32 cellular contexts compared by ENCODE assay signal in the genomic region with DNA sequence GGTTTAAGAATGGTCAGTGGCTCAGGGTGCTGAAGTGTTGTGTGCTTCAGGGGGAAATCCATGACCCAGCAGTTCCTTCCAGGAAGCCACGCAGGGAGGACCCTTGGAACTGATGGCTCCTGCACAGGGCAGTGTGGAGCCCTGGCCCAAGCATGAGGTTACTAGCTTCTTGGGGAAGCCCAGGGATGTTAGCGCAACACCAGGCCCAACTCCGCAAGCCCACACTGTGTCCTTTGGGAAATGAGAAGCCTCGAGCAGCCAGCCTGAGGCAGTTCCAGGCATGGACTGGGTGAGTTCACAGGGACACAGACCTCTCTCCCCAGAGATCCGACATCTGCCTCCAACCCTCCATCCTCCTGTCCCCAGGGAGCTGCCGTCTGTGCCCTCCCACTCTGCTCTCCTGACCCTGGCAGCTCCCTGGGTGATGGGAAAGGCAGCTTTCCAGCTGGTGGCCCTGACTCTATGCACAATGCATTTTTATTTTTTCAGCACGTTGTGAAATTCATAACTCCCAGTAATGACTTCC. TPM values are rescaled to one million over a fixed set of nuclear protein-coding genes. Genes with fewer than 3 reads are reported as not detected.
"Had no signal": no experiment of that assay in that cellular context is flagged by ENCODE, and none has a peak within 500 bp of the region (broad histone marks: within the 10 kb centered on the region; RNA-seq: fewer than 3 reads in every experiment).

No MANE protein-coding gene starts in this region.

- H3K36me3 ChIP-seq: esophagus squamous epithelium, left lung, pancreas, thoracic aorta, uterus had no signal

- H3K27ac ChIP-seq: epithelial cell of prostate, esophagus squamous epithelium, left lung, pancreas, psoas muscle, skin epidermis, thoracic aorta, uterus had no signal

- H3K4me1 ChIP-seq: left lung, pancreas, psoas muscle had no signal

- FAIRE-seq: endometrium, pancreas had no signal

- ATAC-seq: activated CD8-positive, alpha-beta memory T cell treated with anti-CD3 and anti-CD28 coated beads, Interleukin-2, amount 10 ng/mL, durations not matched to agents 7 days and 5 days; activated CD8-positive, alpha-beta T cell treated with anti-CD3 and anti-CD28 coated beads, Interleukin-2, amount 10 ng/mL, durations not matched to agents 7 days and 5 days; activated naive CD8-positive, alpha-beta T cell treated with anti-CD3 and anti-CD28 coated beads, Interleukin-2, amount 50 U/mL, for 24 hours; left lung; mucosa of descending colon; natural killer cell treated with Interleukin-12 subunit alpha and Interleukin-12 subunit beta and Interleukin-15 and Interleukin-18, amount 100 ng/mL, for 72 hours; pancreas; psoas muscle; stimulated activated effector memory CD8-positive, alpha-beta T cell treated with anti-CD3 and anti-CD28 coated beads, Interleukin-12 subunit alpha, Interleukin-12 subunit beta, amount 100 ng/mL, for 72 hours had no signal

- H3K27ac Mint-ChIP-seq: activated B cell treated with CpG ODN at 0.5 μM for 24 hours; activated CD8-positive, alpha-beta memory T cell treated with anti-CD3 and anti-CD28 coated beads, Interleukin-2, amount 10 ng/mL, durations not matched to agents 7 days and 5 days; activated CD8-positive, alpha-beta T cell treated with anti-CD3 and anti-CD28 coated beads, Interleukin-2, amount 10 ng/mL, durations not matched to agents 7 days and 5 days; activated naive CD8-positive, alpha-beta T cell treated with anti-CD3 and anti-CD28 coated beads, Interleukin-2, amount 50 U/mL, for 24 hours; activated T-helper 2 cell treated with anti-CD3 and anti-CD28 coated beads, Interferon-gamma antibody, Interleukin-2, Interleukin-4, amounts not matched to agents 10 μg/mL and 5 μg/mL and 100 μg/mL, durations not matched to agents 14 hours and 24 hours and 36 hours; dendritic cell treated with granulocyte-macrophage colony-stimulating factor and Interleukin-4, amounts not matched to agents 40 ng/mL and 50 ng/mL, for 4 days; natural killer cell treated with Interleukin-12 subunit alpha and Interleukin-12 subunit beta and Interleukin-15 and Interleukin-18, amount 100 ng/mL, for 72 hours; stimulated activated effector memory CD8-positive, alpha-beta T cell treated with anti-CD3 and anti-CD28 coated beads, Interleukin-12 subunit alpha, Interleukin-12 subunit beta, amount 100 ng/mL, for 72 hours; stimulated activated naive CD8-positive, alpha-beta T cell treated with anti-CD3 and anti-CD28 coated beads, Interleukin-15, Interleukin-2, amounts not matched to agents 100 ng/mL and 50 ng/mL, for 24 hours; T-helper 2 cell treated with Interferon-gamma antibody and Interleukin-4, amounts not matched to agents 5 μg/mL and 100 μg/mL, for 36 hours had no signal

- H3K4me3 Mint-ChIP-seq: activated B cell treated with CpG ODN at 0.5 μM for 24 hours; activated CD8-positive, alpha-beta memory T cell treated with anti-CD3 and anti-CD28 coated beads, Interleukin-2, amount 10 ng/mL, durations not matched to agents 7 days and 5 days; activated CD8-positive, alpha-beta T cell treated with anti-CD3 and anti-CD28 coated beads, Interleukin-2, amount 10 ng/mL, durations not matched to agents 7 days and 5 days; activated naive CD4-positive, alpha-beta T cell treated with anti-CD3 and anti-CD28 coated beads, Interleukin-2, amount 50 U/mL, for 24 hours; activated naive CD8-positive, alpha-beta T cell treated with anti-CD3 and anti-CD28 coated beads, Interleukin-2, amount 50 U/mL, for 24 hours; dendritic cell treated with granulocyte-macrophage colony-stimulating factor and Interleukin-4, amounts not matched to agents 40 ng/mL and 50 ng/mL, for 4 days; natural killer cell treated with Interleukin-12 subunit alpha and Interleukin-12 subunit beta and Interleukin-15 and Interleukin-18, amount 100 ng/mL, for 72 hours; stimulated activated effector memory CD8-positive, alpha-beta T cell treated with anti-CD3 and anti-CD28 coated beads, Interleukin-12 subunit alpha, Interleukin-12 subunit beta, amount 100 ng/mL, for 72 hours; stimulated activated naive CD8-positive, alpha-beta T cell treated with anti-CD3 and anti-CD28 coated beads, Interleukin-15, Interleukin-2, amounts not matched to agents 100 ng/mL and 50 ng/mL, for 24 hours; T-helper 2 cell treated with Interferon-gamma antibody and Interleukin-4, amounts not matched to agents 5 μg/mL and 100 μg/mL, for 36 hours had no signal

- H3K9me3 Mint-ChIP-seq: activated B cell treated with CpG ODN at 0.5 μM for 24 hours; activated naive CD4-positive, alpha-beta T cell treated with anti-CD3 and anti-CD28 coated beads, Interleukin-2, amount 50 U/mL, for 24 hours; activated naive CD8-positive, alpha-beta T cell treated with anti-CD3 and anti-CD28 coated beads, Interleukin-2, amount 50 U/mL, for 24 hours; activated T-helper 2 cell treated with anti-CD3 and anti-CD28 coated beads, Interferon-gamma antibody, Interleukin-2, Interleukin-4, amounts not matched to agents 10 μg/mL and 5 μg/mL and 100 μg/mL, durations not matched to agents 14 hours and 24 hours and 36 hours; dendritic cell treated with granulocyte-macrophage colony-stimulating factor and Interleukin-4, amounts not matched to agents 40 ng/mL and 50 ng/mL, for 4 days; natural killer cell treated with Interleukin-12 subunit alpha and Interleukin-12 subunit beta and Interleukin-15 and Interleukin-18, amount 100 ng/mL, for 72 hours; stimulated activated effector memory CD8-positive, alpha-beta T cell treated with anti-CD3 and anti-CD28 coated beads, Interleukin-12 subunit alpha, Interleukin-12 subunit beta, amount 100 ng/mL, for 72 hours; stimulated activated naive CD8-positive, alpha-beta T cell treated with anti-CD3 and anti-CD28 coated beads, Interleukin-15, Interleukin-2, amounts not matched to agents 100 ng/mL and 50 ng/mL, for 24 hours; T-helper 2 cell treated with Interferon-gamma antibody and Interleukin-4, amounts not matched to agents 5 μg/mL and 100 μg/mL, for 36 hours had no signal

- H3K36me3 Mint-ChIP-seq: activated CD8-positive, alpha-beta memory T cell treated with anti-CD3 and anti-CD28 coated beads, Interleukin-2, amount 10 ng/mL, durations not matched to agents 7 days and 5 days; activated naive CD4-positive, alpha-beta T cell treated with anti-CD3 and anti-CD28 coated beads, Interleukin-2, amount 50 U/mL, for 24 hours; natural killer cell treated with Interleukin-12 subunit alpha and Interleukin-12 subunit beta and Interleukin-15 and Interleukin-18, amount 100 ng/mL, for 72 hours; stimulated activated effector memory CD8-positive, alpha-beta T cell treated with anti-CD3 and anti-CD28 coated beads, Interleukin-12 subunit alpha, Interleukin-12 subunit beta, amount 100 ng/mL, for 72 hours had no signal

- H3K4me1 Mint-ChIP-seq: activated B cell treated with CpG ODN at 0.5 μM for 24 hours; activated CD8-positive, alpha-beta memory T cell treated with anti-CD3 and anti-CD28 coated beads, Interleukin-2, amount 10 ng/mL, durations not matched to agents 7 days and 5 days; activated naive CD4-positive, alpha-beta T cell treated with anti-CD3 and anti-CD28 coated beads, Interleukin-2, amount 50 U/mL, for 24 hours; activated naive CD8-positive, alpha-beta T cell treated with anti-CD3 and anti-CD28 coated beads, Interleukin-2, amount 50 U/mL, for 24 hours had no signal

- H3K4me3 ChIP-seq: esophagus squamous epithelium, left lung, mucosa of descending colon, pancreas, psoas muscle, skin epidermis, thoracic aorta, uterus had no signal

- DNase-seq: activated B cell treated with CpG ODN at 0.5 μM for 24 hours; activated CD4-positive, alpha-beta T cell treated with anti-CD3 and anti-CD28 coated beads, Interleukin-2, amount 50 U/mL, for 1 hour; activated CD8-positive, alpha-beta memory T cell treated with anti-CD3 and anti-CD28 coated beads, Interleukin-2, amount 10 ng/mL, durations not matched to agents 7 days and 5 days; activated CD8-positive, alpha-beta T cell treated with anti-CD3 and anti-CD28 coated beads, Interleukin-2, amount 10 ng/mL, durations not matched to agents 7 days and 5 days; activated naive CD8-positive, alpha-beta T cell treated with anti-CD3 and anti-CD28 coated beads, Interleukin-2, amount 50 U/mL, for 24 hours; activated T-cell treated with anti-CD3 and anti-CD28 coated beads, Interleukin-2, amount 50 U/mL, for 48 hours; amygdala; central memory CD4-positive, alpha-beta T cell; esophagus squamous epithelium; foreskin melanocyte; left lung; mucosa of descending colon; nucleus accumbens; pancreas; psoas muscle; stimulated activated CD4-positive, alpha-beta T cell treated with anti-CD3 and anti-CD28 coated beads, Interleukin-12 subunit alpha, Interleukin-12 subunit beta, amount 100 ng/mL, for 4 hours; stimulated activated CD4-positive, alpha-beta T cell treated with anti-CD3 and anti-CD28 coated beads, Interleukin-4, amount 100 ng/mL, for 24 hours; trophoblast cell; uterus had no signal

- H3K27me3 ChIP-seq: pancreas had no signal

- H3K9me3 ChIP-seq: esophagus squamous epithelium, left lung, mucosa of descending colon, pancreas, psoas muscle, thoracic aorta, uterus had no signal

RNA-seq across cellular contexts. Expression of gene LMX1B, which starts 33.9 kb away (rescaled TPM):
- total RNA-seq: activated B cell treated with CpG ODN at 0.5 μM for 24 hours; activated CD8-positive, alpha-beta memory T cell treated with anti-CD3 and anti-CD28 coated beads, Interleukin-2, amount 10 ng/mL, durations not matched to agents 7 days and 5 days; activated CD8-positive, alpha-beta T cell treated with anti-CD3 and anti-CD28 coated beads, Interleukin-2, amount 10 ng/mL, durations not matched to agents 7 days and 5 days; activated T-helper 2 cell treated with anti-CD3 and anti-CD28 coated beads, Interferon-gamma antibody, Interleukin-2, Interleukin-4, amounts not matched to agents 10 μg/mL and 5 μg/mL and 100 μg/mL, durations not matched to agents 14 hours and 24 hours and 36 hours; lung microvascular endothelial cell; myocyte; natural killer cell treated with Interleukin-12 subunit alpha and Interleukin-12 subunit beta and Interleukin-15 and Interleukin-18, amount 100 ng/mL, for 72 hours; thoracic aorta; uterus had no signal
